ENCODE assay signal across 8 cellular contexts in the genomic region with DNA sequence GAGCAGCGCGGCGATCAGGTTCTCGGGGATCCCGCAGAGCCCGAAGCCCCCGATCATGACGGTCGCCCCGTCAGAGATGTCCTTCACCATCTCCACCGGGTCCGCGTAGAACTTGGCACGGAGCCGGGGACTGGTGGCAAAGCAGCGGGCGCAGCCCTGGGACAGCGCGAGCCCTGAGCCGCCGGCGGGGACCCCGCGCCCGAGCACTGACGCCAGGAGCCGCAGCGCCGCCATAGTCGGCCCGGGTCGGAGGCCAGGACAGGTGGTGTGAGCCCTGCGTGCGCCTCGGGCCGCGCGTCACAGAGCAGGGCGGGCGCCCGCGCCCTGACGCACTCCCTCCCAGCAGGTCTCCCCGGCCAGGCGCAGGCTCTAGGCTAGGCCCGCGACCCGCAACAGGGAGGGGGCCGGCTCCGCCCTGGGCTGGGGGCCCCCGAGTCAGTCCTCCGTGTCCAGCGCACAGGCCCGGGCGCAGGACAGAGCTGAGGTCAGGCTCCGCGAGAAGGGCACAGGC. TPM values are rescaled to one million over a fixed set of nuclear protein-coding genes. Genes with fewer than 3 reads are reported as not detected.
A peak's percentile ranks its signal among the peaks of the same experiment; 100 is the strongest.
DNase-seq lines count a peak whose midpoint lies in the region; ATAC-seq and TF ChIP-seq lines count a peak whose summit lies in the region.
"Not testable (repeated sequence)": the region's sequence is repeated elsewhere in the genome, so short reads cannot be mapped to it uniquely, and the experiment has no call there.

OXCT2 (minus strand) TSS at position 327 of the 511 bp plus-strand sequence; CDS start at position 234, 93 bp downstream.

- not testable (repeated sequence) for H3K36me3 Mint-ChIP-seq in activated naive CD8-positive, alpha-beta T cell treated with anti-CD3 and anti-CD28 coated beads, Interleukin-2, amount 10 ng/mL, durations not matched to agents 7 days and 5 days; natural killer cell treated with Interleukin-12 subunit alpha and Interleukin-12 subunit beta and Interleukin-15 and Interleukin-18, amount 100 ng/mL, for 72 hours; stimulated activated naive B cell treated with anti-CD40 and anti-IgM and Interleukin-4, amounts not matched to agents 10 μg/mL and 1 μg/mL and 100 μg/mL, for 72 hours

- not testable (repeated sequence) for DNase-seq in BJ (ENCODE audit: low read depth); activated naive CD8-positive, alpha-beta T cell treated with anti-CD3 and anti-CD28 coated beads, Interleukin-2, amount 10 ng/mL, durations not matched to agents 7 days and 5 days; iPS DF 6.9 (ENCODE audit: low read depth, low spot score); stimulated activated naive B cell treated with anti-CD40 and anti-IgM and Interleukin-4, amounts not matched to agents 10 μg/mL and 1 μg/mL and 100 μg/mL, for 72 hours
- peak; percentile 27 for DNase-seq in activated CD4-positive, alpha-beta T cell treated with anti-CD3 and anti-CD28 coated beads for 48 hours
- DNase-seq in natural killer cell treated with Interleukin-12 subunit alpha and Interleukin-12 subunit beta and Interleukin-15 and Interleukin-18, amount 100 ng/mL, for 72 hours (ENCODE audit: low spot score), result peak; percentile 29

- not testable (repeated sequence) for H3K36me3 ChIP-seq in BJ (ENCODE audit: control insufficient read depth, insufficient read depth, low read length); iPS DF 6.9 (ENCODE audit: control insufficient read depth, insufficient read depth, low read length)

- H3K9me3 ChIP-seq in iPS DF 6.9 (ENCODE audit: control insufficient read depth, insufficient read depth, low read length), result not testable (repeated sequence)

- not testable (repeated sequence) for TF ChIP-seq CTCF in BJ (IDR thresholded peaks at IDR 0.05; ENCODE audit: insufficient read depth, low read depth, low read length)

- no CpG with 5 or more reads among the region's 57 CpGs for WGBS in iPS DF 6.9 (ENCODE audit: insufficient coverage, insufficient read length)

- CTCF ChIA-PET in BJ (lab: Yijun Ruan, JAX), result not testable (repeated sequence)

- H3K4me3 ChIP-seq in BJ (ENCODE audit: low read depth, low read length) (peak within 1 kb of the TSS; percentile 19), iPS DF 6.9 (ENCODE audit: low read length) (peak within 1 kb of the TSS; percentile 8; the same call in 1 of the 2 replicates)

- POLR2A ChIA-PET in BJ (lab: Charles Lee); activated naive CD8-positive, alpha-beta T cell treated with anti-CD3 and anti-CD28 coated beads, Interleukin-2, amount 10 ng/mL, durations not matched to agents 7 days and 5 days (lab: Charles Lee): not testable (repeated sequence)

- H3K4me1 ChIP-seq in iPS DF 6.9 (ENCODE audit: control insufficient read depth, insufficient read depth, low read length), result not testable (repeated sequence)

- peak within 1 kb of the TSS; percentile 75 for H3K4me3 Mint-ChIP-seq in activated naive CD8-positive, alpha-beta T cell treated with anti-CD3 and anti-CD28 coated beads, Interleukin-2, amount 10 ng/mL, durations not matched to agents 7 days and 5 days
- H3K4me3 Mint-ChIP-seq in natural killer cell treated with Interleukin-12 subunit alpha and Interleukin-12 subunit beta and Interleukin-15 and Interleukin-18, amount 100 ng/mL, for 72 hours, result peak within 1 kb of the TSS; percentile 44
- peak within 1 kb of the TSS; percentile 72 to 73 for H3K4me3 Mint-ChIP-seq in stimulated activated naive B cell treated with anti-CD40 and anti-IgM and Interleukin-4, amounts not matched to agents 10 μg/mL and 1 μg/mL and 100 μg/mL, for 72 hours

- H3K27me3 Mint-ChIP-seq in activated naive CD8-positive, alpha-beta T cell treated with anti-CD3 and anti-CD28 coated beads, Interleukin-2, amount 10 ng/mL, durations not matched to agents 7 days and 5 days; natural killer cell treated with Interleukin-12 subunit alpha and Interleukin-12 subunit beta and Interleukin-15 and Interleukin-18, amount 100 ng/mL, for 72 hours; stimulated activated naive B cell treated with anti-CD40 and anti-IgM and Interleukin-4, amounts not matched to agents 10 μg/mL and 1 μg/mL and 100 μg/mL, for 72 hours: not testable (repeated sequence)

- H3K27ac ChIP-seq in iPS DF 6.9 (ENCODE audit: low read length), result not testable (repeated sequence)

- not testable (repeated sequence) for H3K4me1 Mint-ChIP-seq in activated naive CD8-positive, alpha-beta T cell treated with anti-CD3 and anti-CD28 coated beads, Interleukin-2, amount 10 ng/mL, durations not matched to agents 7 days and 5 days; natural killer cell treated with Interleukin-12 subunit alpha and Interleukin-12 subunit beta and Interleukin-15 and Interleukin-18, amount 100 ng/mL, for 72 hours (ENCODE audit: low read depth in 2 of 2)
- H3K4me1 Mint-ChIP-seq in stimulated activated naive B cell treated with anti-CD40 and anti-IgM and Interleukin-4, amounts not matched to agents 10 μg/mL and 1 μg/mL and 100 μg/mL, for 72 hours, result peaks cover 2 to 13% of the 10 kb centered on the region in 2 donors

- not testable (repeated sequence) for H3K27me3 ChIP-seq in BJ (ENCODE audit: control insufficient read depth, insufficient read depth, low read length); iPS DF 6.9 (ENCODE audit: control insufficient read depth, insufficient read depth, low read length)

- H3K27ac Mint-ChIP-seq in activated naive CD8-positive, alpha-beta T cell treated with anti-CD3 and anti-CD28 coated beads, Interleukin-2, amount 10 ng/mL, durations not matched to agents 7 days and 5 days; natural killer cell treated with Interleukin-12 subunit alpha and Interleukin-12 subunit beta and Interleukin-15 and Interleukin-18, amount 100 ng/mL, for 72 hours: not testable (repeated sequence)
- H3K27ac Mint-ChIP-seq in stimulated activated naive B cell treated with anti-CD40 and anti-IgM and Interleukin-4, amounts not matched to agents 10 μg/mL and 1 μg/mL and 100 μg/mL, for 72 hours, result peak within 1 kb of the TSS; percentile 89

- ATAC-seq in HG03045 (IDR thresholded peaks at IDR 0.05; ENCODE audit: unreplicated experiment), result peak; percentile 46
- peak; percentile 40 for ATAC-seq in activated naive CD8-positive, alpha-beta T cell treated with anti-CD3 and anti-CD28 coated beads, Interleukin-2, amount 10 ng/mL, durations not matched to agents 7 days and 5 days (ENCODE audit: low read depth)
- ATAC-seq in esophagus mucosa, result peak; percentile 62
- ATAC-seq in natural killer cell treated with Interleukin-12 subunit alpha and Interleukin-12 subunit beta and Interleukin-15 and Interleukin-18, amount 100 ng/mL, for 72 hours, result peak; percentile 34 to 54
- peak; percentile 62 to 65 for ATAC-seq in stimulated activated naive B cell treated with anti-CD40 and anti-IgM and Interleukin-4, amounts not matched to agents 10 μg/mL and 1 μg/mL and 100 μg/mL, for 72 hours (replicated peaks)

- not testable (repeated sequence) for H3K9me3 Mint-ChIP-seq in activated naive CD8-positive, alpha-beta T cell treated with anti-CD3 and anti-CD28 coated beads, Interleukin-2, amount 10 ng/mL, durations not matched to agents 7 days and 5 days; natural killer cell treated with Interleukin-12 subunit alpha and Interleukin-12 subunit beta and Interleukin-15 and Interleukin-18, amount 100 ng/mL, for 72 hours; stimulated activated naive B cell treated with anti-CD40 and anti-IgM and Interleukin-4, amounts not matched to agents 10 μg/mL and 1 μg/mL and 100 μg/mL, for 72 hours

RNA-seq across cellular contexts. Expression of gene OXCT2, which starts in this region (rescaled TPM):
- 0.53 and 1.2 TPM in 2 replicates for polyA plus RNA-seq in BJ (2011; rRNA removed)
- polyA minus RNA-seq in BJ (2011; rRNA and poly(A)+ RNA removed), result 0.77 and 2.8 TPM in 2 replicates
- under 1 TPM; 0.53 to 0.96 TPM for total RNA-seq in activated naive CD8-positive, alpha-beta T cell treated with anti-CD3 and anti-CD28 coated beads, Interleukin-2, amount 10 ng/mL, durations not matched to agents 7 days and 5 days
- 0.20 TPM for total RNA-seq in esophagus mucosa
- total RNA-seq in natural killer cell treated with Interleukin-12 subunit alpha and Interleukin-12 subunit beta and Interleukin-15 and Interleukin-18, amount 100 ng/mL, for 72 hours, result under 1 TPM; 0.47 to 0.59 TPM

Comparison
In these comparisons a context has a peak if more than half of its experiments do, and no peak if none do; other contexts are left out.
1. Peak in ATAC-seq in activated naive CD8-positive, alpha-beta T cell treated with anti-CD3 and anti-CD28 coated beads, Interleukin-2, amount 10 ng/mL, durations not matched to agents 7 days and 5 days; RNA of the gene not detected or under 1 TPM.
2. Peak in ATAC-seq in esophagus mucosa; RNA of the gene not detected or under 1 TPM.
3. Peak in DNase-seq and ATAC-seq in natural killer cell treated with Interleukin-12 subunit alpha and Interleukin-12 subunit beta and Interleukin-15 and Interleukin-18, amount 100 ng/mL, for 72 hours; RNA of the gene not detected or under 1 TPM.